26 cellular contexts compared by ENCODE assay signal in the genomic region with DNA sequence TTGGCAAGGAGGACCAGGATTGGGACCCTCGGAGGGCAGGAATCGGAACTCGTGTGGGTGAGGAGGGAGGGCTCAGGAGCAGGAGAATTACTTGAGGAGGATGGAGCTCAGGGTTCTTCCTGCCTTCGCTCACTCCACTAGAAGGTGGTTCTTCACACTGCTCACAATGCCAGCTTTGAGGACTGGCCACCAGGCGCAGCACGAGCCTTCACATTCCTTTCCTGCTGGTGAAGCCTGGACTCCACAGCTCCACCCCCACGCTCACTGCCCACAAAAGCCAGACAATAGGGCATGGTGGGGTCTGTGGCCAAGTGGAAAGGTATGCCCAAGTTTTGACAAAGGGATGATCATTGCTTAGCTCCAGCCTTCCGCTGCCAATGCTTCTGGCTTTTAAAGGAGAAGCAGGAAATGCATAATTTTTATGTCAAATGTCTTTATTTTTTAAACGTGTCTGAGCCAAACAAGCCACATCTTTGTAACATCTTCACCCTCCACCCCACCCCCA. TPM values are rescaled to one million over a fixed set of nuclear protein-coding genes. Genes with fewer than 3 reads are reported as not detected.
DNase-seq lines count a peak whose midpoint lies in the region; ATAC-seq and TF ChIP-seq lines count a peak whose summit lies in the region.
"Had no signal": no experiment of that assay in that cellular context is flagged by ENCODE, and none has a peak within 500 bp of the region (broad histone marks: within the 10 kb centered on the region; RNA-seq: fewer than 3 reads in every experiment).

No MANE protein-coding gene starts in this region.

- BruUV-seq in MCF 10A (replicated peaks; lab: Mats Ljungman, UMichigan) (no TSS peak), Panc1 (replicated peaks; lab: Mats Ljungman, UMichigan) (no TSS peak)

- no peaks in the 10 kb centered on the region for H3K9me3 ChIP-seq in breast epithelium
- no peaks in the 10 kb centered on the region for H3K9me3 ChIP-seq in Panc1 (ENCODE audit: control insufficient read depth, insufficient read depth, low read depth, low read length)
- H3K9me3 ChIP-seq: Peyer's patch had no signal

- H3K4me3 ChIP-seq in breast epithelium (no peak overlapping the region), Panc1 (ENCODE audit: low read depth in 2 of 2, low read length in 2 of 2) (no peak overlapping the region)
- H3K4me3 ChIP-seq: Peyer's patch, SK-N-MC had no signal

- H3K27me3 Mint-ChIP-seq in MCF 10A (ENCODE audit: insufficient read depth, unreplicated experiment) (peaks cover 31% of the 10 kb centered on the region), progenitor cell of endocrine pancreas (peaks cover 40% of the 10 kb centered on the region)

- H3K27ac ChIP-seq in breast epithelium (peak overlapping the region; percentile 8 to 42), Panc1 (ENCODE audit: low read length) (no peak overlapping the region)
- H3K27ac ChIP-seq: HL-60, Peyer's patch, SK-N-MC had no signal

- in situ Hi-C loops in Panc1 (cut with HindIII; ENCODE audit: low pct_unique_long_range_greater_than_20kb, low sequenced_read_pairs): no loop called here

- H3K27ac Mint-ChIP-seq in MCF 10A (ENCODE audit: low read depth, unreplicated experiment) (no peak overlapping the region), progenitor cell of endocrine pancreas (peak overlapping the region; percentile 35)
- H3K27ac Mint-ChIP-seq: CD8-positive, alpha-beta T cell had no signal

- no peaks in the 10 kb centered on the region for H3K9me3 Mint-ChIP-seq in MCF 10A (ENCODE audit: unreplicated experiment)
- H3K9me3 Mint-ChIP-seq in progenitor cell of endocrine pancreas (ENCODE audit: low read depth): no peaks in the 10 kb centered on the region
- H3K9me3 Mint-ChIP-seq: CD8-positive, alpha-beta T cell had no signal

- POLR2A ChIA-PET in MCF 10A (lab: Yijun Ruan, JAX) (no interaction called here), Panc1 (lab: Charles Lee) (interaction anchor here (1.0 kb wide), 1 partner anchor 12 kb away, joined by 3 read pairs; no protein-coding TSS in a partner anchor)

- no peaks in the 10 kb centered on the region for H3K27me3 ChIP-seq in breast epithelium
- H3K27me3 ChIP-seq in Panc1 (ENCODE audit: control insufficient read depth, insufficient read depth, low read length): no peaks in the 10 kb centered on the region
- H3K27me3 ChIP-seq: Peyer's patch had no signal

- H3K36me3 Mint-ChIP-seq in MCF 10A (ENCODE audit: insufficient read depth, unreplicated experiment): no peaks in the 10 kb centered on the region
- H3K36me3 Mint-ChIP-seq in progenitor cell of endocrine pancreas (ENCODE audit: insufficient read depth): no peaks in the 10 kb centered on the region
- H3K36me3 Mint-ChIP-seq: CD8-positive, alpha-beta T cell had no signal

- H3K4me1 Mint-ChIP-seq in MCF 10A (ENCODE audit: insufficient read depth, unreplicated experiment): peaks cover 10% of the 10 kb centered on the region
- H3K4me1 Mint-ChIP-seq in progenitor cell of endocrine pancreas (ENCODE audit: low read depth): peaks cover 26% of the 10 kb centered on the region

- TF ChIP-seq CTCF in breast epithelium (IDR thresholded peaks at IDR 0.05): no peak
- TF ChIP-seq CTCF in MCF 10A (IDR thresholded peaks at IDR 0.05; ENCODE audit: unreplicated experiment): no peak
- TF ChIP-seq CTCF in Panc1 (IDR thresholded peaks at IDR 0.05): no peak
- TF ChIP-seq CTCF in progenitor cell of endocrine pancreas (IDR thresholded peaks at IDR 0.05; ENCODE audit: unreplicated experiment): no peak

- no peak for TF ChIP-seq POLR2A in breast epithelium (IDR thresholded peaks at IDR 0.05)

- intact Hi-C loops in breast epithelium (cut with DNase I; ENCODE audit: low total_unique reads) (no loop called here), MCF 10A (cut with micrococcal nuclease) (no loop called here), Panc1 (cut with micrococcal nuclease; ENCODE audit: unreplicated experiment) (no loop called here)

- H3K4me3 Mint-ChIP-seq in MCF 10A (ENCODE audit: unreplicated experiment): no peak overlapping the region
- H3K4me3 Mint-ChIP-seq in progenitor cell of endocrine pancreas (ENCODE audit: low read depth): no peak overlapping the region
- H3K4me3 Mint-ChIP-seq: CD8-positive, alpha-beta T cell had no signal

- ATAC-seq in Panc1 (peak; percentile 74), GM21423 (IDR thresholded peaks at IDR 0.05; ENCODE audit: unreplicated experiment) (no peak), GM21447 (IDR thresholded peaks at IDR 0.05; ENCODE audit: unreplicated experiment) (no peak)
- ATAC-seq: CD8-positive, alpha-beta T cell had no signal

- no peak for DNase-seq in breast epithelium (ENCODE audit: low spot score in 2 of 2)
- DNase-seq in MCF 10A (ENCODE audit: unreplicated experiment): no peak
- no peak for DNase-seq in Panc1 (ENCODE audit: low read depth, low spot score)
- peak; percentile 16 for DNase-seq in foreskin melanocyte
- no peak for DNase-seq in progenitor cell of endocrine pancreas (ENCODE audit: low spot score, unreplicated experiment)
- no peak for DNase-seq in NOMO-1 treated with dmso at 0.1 percent for 144 hours (lab: John Stamatoyannopoulos, UW; ENCODE audit: unreplicated experiment)
- DNase-seq: AML-193; C1 segment of cervical spinal cord; CD8-positive, alpha-beta T cell; DMS79 treated with DMSO at 0.1 percent for 48 hours; GF-D8; H7; KBM-7; MM.1S; NCI-H1048; NCI-H1417; NCI-H1694; NCI-H2081; NCI-H2227 treated with DMSO at 0.1 percent for 48 hours; NCI-H526 treated with DMSO at 0.1 percent for 48 hours; Peyer's patch; SHP77 treated with DMSO at 0.1 percent for 48 hours had no signal

- H3K4me1 ChIP-seq in breast epithelium: no peaks in the 10 kb centered on the region
- peaks cover 4% of the 10 kb centered on the region for H3K4me1 ChIP-seq in Panc1 (ENCODE audit: control insufficient read depth, insufficient read depth, low read length)

- H3K36me3 ChIP-seq in breast epithelium (no peaks in the 10 kb centered on the region), Panc1 (ENCODE audit: control insufficient read depth, insufficient read depth, low read length) (no peaks in the 10 kb centered on the region)
- H3K36me3 ChIP-seq: Peyer's patch had no signal

- CTCF ChIA-PET in MCF 10A (lab: Yijun Ruan, JAX): no interaction called here
- CTCF ChIA-PET in Panc1 (lab: Charles Lee): no interaction called here

RNA-seq across cellular contexts. Expression of a gene that starts 58.0 kb away (rescaled TPM):
- total RNA-seq in breast epithelium: 10 to 100 TPM; 17.6 to 33.1 (median 30.2) TPM
- 37.1 and 44.1 TPM in 2 replicates for total RNA-seq in MCF 10A (2022)
- 47.3 TPM for total RNA-seq in Panc1 (2021; ENCODE audit: unreplicated experiment)
- polyA plus RNA-seq in Panc1 (2012; ENCODE audit: insufficient read length): 50.4 TPM
- total RNA-seq in progenitor cell of endocrine pancreas: 20.0 and 22.1 TPM in 2 replicates
